1 cellular context compared by ENCODE assay signal in genomic region chr13:48184260-48184659, GRCh38.
TF ChIP-seq lines count a peak whose summit lies in the region.

No MANE protein-coding gene starts in this region.

TF ChIP-seq in GM12878, 131 proteins besides CTCF, POLR2A, EP300 and RAD21 (continued from another document and continues in another):
- TF ChIP-seq BCLAF1 (IDR thresholded peaks at IDR 0.05): no peak
- TF ChIP-seq KLF5 (IDR thresholded peaks at IDR 0.05; ENCODE audit: partially characterized antibody): no peak
- no peak for TF ChIP-seq GABPA (IDR thresholded peaks at IDR 0.05; ENCODE audit: low read depth)
- peak; percentile 65 for TF ChIP-seq SKIL (IDR thresholded peaks at IDR 0.05; ENCODE audit: low read depth, poor library complexity, severe bottlenecking)
- TF ChIP-seq ATF7 (IDR thresholded peaks at IDR 0.05; ENCODE audit: low read depth): peak; percentile 39; the same call in 1 of the 2 replicates
- no peak for TF ChIP-seq TCF12 (IDR thresholded peaks at IDR 0.05; ENCODE audit: low read depth, low read length)
- peak; percentile 27; the same call in 1 of the 3 replicates for TF ChIP-seq POU2F2 (IDR thresholded peaks at IDR 0.05; ENCODE audit: borderline replicate concordance, low read depth, low read length)
- TF ChIP-seq RELB (IDR thresholded peaks at IDR 0.05; ENCODE audit: low read depth): no peak
- no peak for TF ChIP-seq SMAD5 (IDR thresholded peaks at IDR 0.05; ENCODE audit: low read depth)
- TF ChIP-seq ZBTB4 (CRISPR knock-in tag; IDR thresholded peaks at IDR 0.05): no peak
- TF ChIP-seq STAT1 (conservative IDR thresholded peaks at IDR 0.05): no peak
- no peak for TF ChIP-seq E2F8 (IDR thresholded peaks at IDR 0.05; ENCODE audit: low read depth, partially characterized antibody)
- 0 out of 2 replicates have a peak, but pooled peaks have one; percentile 11 for TF ChIP-seq PAX5 (IDR thresholded peaks at IDR 0.05; ENCODE audit: borderline replicate concordance, low read depth, low read length)
- no peak for TF ChIP-seq JUND (IDR thresholded peaks at IDR 0.05; ENCODE audit: low read depth, low read length)
- TF ChIP-seq EGR1 (IDR thresholded peaks at IDR 0.05; ENCODE audit: borderline replicate concordance in 1 of 2, low read depth in 2 of 2, low read length in 2 of 2): no peak
- TF ChIP-seq ZNF207 (IDR thresholded peaks at IDR 0.05; ENCODE audit: borderline replicate concordance): no peak
- peak; percentile 58; the same call in 1 of the 2 replicates for TF ChIP-seq DPF2 (IDR thresholded peaks at IDR 0.05)
- TF ChIP-seq GATAD2B (conservative IDR thresholded peaks at IDR 0.05; ENCODE audit: low read depth): peak; percentile 36; the same call in 1 of the 2 replicates
- no peak for TF ChIP-seq CHD2 (IDR thresholded peaks at IDR 0.05; ENCODE audit: borderline replicate concordance, low read depth, low read length)
- TF ChIP-seq LARP7 (IDR thresholded peaks at IDR 0.05): no peak
- no peak for TF ChIP-seq ZNF592 (IDR thresholded peaks at IDR 0.05)
- TF ChIP-seq BACH1 (IDR thresholded peaks at IDR 0.05; ENCODE audit: borderline replicate concordance): no peak
- no peak for TF ChIP-seq RAD51 (IDR thresholded peaks at IDR 0.05)
- TF ChIP-seq CEBPZ (IDR thresholded peaks at IDR 0.05; ENCODE audit: low read depth, low read length): no peak
- TF ChIP-seq SIN3A (IDR thresholded peaks at IDR 0.05; ENCODE audit: low read depth, low read length): no peak
- TF ChIP-seq RUNX3 (IDR thresholded peaks at IDR 0.05; ENCODE audit: low read length): peak; percentile 62; the same call in 1 of the 2 replicates
- TF ChIP-seq IKZF1 (conservative IDR thresholded peaks at IDR 0.05): peak; percentile 65; the same call in 1 of the 2 replicates
- no peak for TF ChIP-seq STAT3 (IDR thresholded peaks at IDR 0.05; ENCODE audit: low read depth, low read length)
- no peak for TF ChIP-seq CHD1 (IDR thresholded peaks at IDR 0.05; ENCODE audit: low read depth, low read length)
- peak; percentile 52; the same call in 1 of the 2 replicates for TF ChIP-seq BMI1 (IDR thresholded peaks at IDR 0.05; ENCODE audit: borderline replicate concordance)
- TF ChIP-seq SREBF1 (IDR thresholded peaks at IDR 0.05; ENCODE audit: low read length): no peak
- no peak for TF ChIP-seq ASH2L (IDR thresholded peaks at IDR 0.05; ENCODE audit: borderline replicate concordance, low read depth)
- no peak for TF ChIP-seq USF2 (IDR thresholded peaks at IDR 0.05; ENCODE audit: borderline replicate concordance, low read depth, low read length)
- 0 out of 2 replicates have a peak, but pooled peaks have one; percentile 19 for TF ChIP-seq NFIC (IDR thresholded peaks at IDR 0.05; ENCODE audit: low read depth, low read length)
- peak; percentile 89 for TF ChIP-seq MTA2 (IDR thresholded peaks at IDR 0.05; ENCODE audit: low read depth)
- no peak for TF ChIP-seq TARDBP (IDR thresholded peaks at IDR 0.05; ENCODE audit: borderline replicate concordance)
